8 cellular contexts compared by ENCODE assay signal in genomic region chrX:15816886-15817285, GRCh38. TPM values are rescaled to one million over a fixed set of nuclear protein-coding genes. Genes with fewer than 3 reads are reported as not detected.
DNase-seq lines count a peak whose midpoint lies in the region; ATAC-seq and TF ChIP-seq lines count a peak whose summit lies in the region.

No MANE protein-coding gene starts in this region.

- CTCF ChIA-PET in OCI-LY7 (lab: Charles Lee; ENCODE audit: unreplicated experiment) = no interaction called here

- no peaks in the 10 kb centered on the region for H3K9me3 ChIP-seq in OCI-LY7 (ENCODE audit: low read length)

- H3K36me3 Mint-ChIP-seq in natural killer cell = peaks cover 11% of the 10 kb centered on the region

- no peaks in the 10 kb centered on the region for H3K27me3 Mint-ChIP-seq in natural killer cell (ENCODE audit: low read depth in 2 of 2)

- no peaks in the 10 kb centered on the region for H3K79me2 ChIP-seq in OCI-LY7 (ENCODE audit: insufficient read depth, low read depth, low read length)

- peak; percentile 31 for DNase-seq in GM13977 (ENCODE audit: low spot score)
- DNase-seq in NOMO-1 treated with dmso at 0.1 percent for 144 hours (lab: John Stamatoyannopoulos, UW; ENCODE audit: unreplicated experiment) = peak; percentile 16
- DNase-seq in activated T-helper 9 cell treated with anti-CD3 and anti-CD28 coated beads, Interleukin-2, amount 50 U/mL, for 16 hours (ENCODE audit: low read depth) = peak; percentile 4
- peak; percentile 20 for DNase-seq in natural killer cell
- DNase-seq in ureter (ENCODE audit: low spot score) = no peak
- DNase-seq in nucleus accumbens (lab: John Stamatoyannopoulos, UW) = no peak
- DNase-seq in OCI-LY7 (ENCODE audit: low spot score) = no peak

- H2AFZ ChIP-seq in OCI-LY7 (ENCODE audit: low read length) = no peak overlapping the region

- intact Hi-C loops in natural killer cell (cut with micrococcal nuclease) = loop anchor here (2.0 kb wide), 1 partner anchor 38 kb away; the partner anchor contains the start of gene AP1S2
- intact Hi-C loops in OCI-LY7 (cut with micrococcal nuclease; ENCODE audit: unreplicated experiment) = loop anchor here (10.0 kb wide), 1 partner anchor 158 kb away; no protein-coding TSS in a partner anchor

- H3K36me3 ChIP-seq in OCI-LY7 (ENCODE audit: insufficient read depth, low read length) = peaks cover 70% of the 10 kb centered on the region

- no peaks in the 10 kb centered on the region for H3K9me2 ChIP-seq in OCI-LY7 (ENCODE audit: insufficient read depth, low read length)

- no TSS peak for BruUV-seq in OCI-LY7 (replicated peaks; lab: Mats Ljungman, UMichigan)

- H4K20me1 ChIP-seq in OCI-LY7 (ENCODE audit: insufficient read depth, low read length) = no peaks in the 10 kb centered on the region

- H3K4me3 Mint-ChIP-seq in natural killer cell = peak overlapping the region; percentile 81

- H3K27ac ChIP-seq in OCI-LY7 (ENCODE audit: low read depth, low read length, poor library complexity, severe bottlenecking) = no peak overlapping the region

- POLR2A ChIA-PET in OCI-LY7 (lab: Charles Lee) = no interaction called here

- ATAC-seq in natural killer cell (peak; percentile 63 to 82 (median 69)), GM21367 (IDR thresholded peaks at IDR 0.05; ENCODE audit: unreplicated experiment) (no peak)

- peak overlapping the region; percentile 57 for H3K27ac Mint-ChIP-seq in natural killer cell

- H3K4me3 ChIP-seq in OCI-LY7 (ENCODE audit: low read depth, low read length, poor library complexity, severe bottlenecking) = no peak overlapping the region

- no peak for TF ChIP-seq CTCF in GM13977 (IDR thresholded peaks at IDR 0.05; ENCODE audit: extremely low read depth, insufficient read depth, missing control alignments)
- no peak for TF ChIP-seq CTCF in natural killer cell (IDR thresholded peaks at IDR 0.05)
- no peak for TF ChIP-seq CTCF in OCI-LY7 (conservative IDR thresholded peaks at IDR 0.05; ENCODE audit: low read length)

- no peaks in the 10 kb centered on the region for H3K9me3 Mint-ChIP-seq in natural killer cell

- H3K4me2 ChIP-seq in OCI-LY7 (ENCODE audit: low read length) = no peak overlapping the region

- peaks cover 22 to 27% of the 10 kb centered on the region in 2 donors for H3K4me1 Mint-ChIP-seq in natural killer cell

- H3K4me1 ChIP-seq in OCI-LY7 (ENCODE audit: insufficient read depth, low read length, poor library complexity, severe bottlenecking) = no peaks in the 10 kb centered on the region

- in situ Hi-C loops in GM13977 (cut with MboI; ENCODE audit: low pct_unique_long_range_greater_than_20kb, low sequenced_read_pairs, unreplicated experiment) = no loop called here

RNA-seq across cellular contexts. Expression of gene ZRSR2, which starts 26.6 kb away (rescaled TPM):
- total RNA-seq in natural killer cell = 10 to 100 TPM; 21.7 to 44.2 (median 28.2) TPM
- total RNA-seq in ureter = 15.5 TPM
- 6.2 and 6.5 TPM in 2 replicates for total RNA-seq in OCI-LY7 (2014; rRNA removed; shearing (Covaris generic))
- total RNA-seq in OCI-LY7 (2022) = 13.7 and 14.0 TPM in 2 replicates

RNA-seq across cellular contexts. Expression of gene AP1S2, which starts 37.7 kb away (rescaled TPM):
- total RNA-seq in natural killer cell (10 to 100 TPM; 21.0 to 30.8 (median 25.9) TPM), ureter (12.6 TPM), OCI-LY7 (2022) (42.7 and 49.5 TPM in 2 replicates)
- total RNA-seq in OCI-LY7 (2014; rRNA removed; shearing (Covaris generic)) = 40.2 and 47.0 TPM in 2 replicates

Comparison
In these comparisons a context has a peak if more than half of its experiments do, and no peak if none do; other contexts are left out.
1. DNase-seq: peak in GM13977 (single experiment), NOMO-1 treated with dmso at 0.1 percent for 144 hours (single experiment), activated T-helper 9 cell treated with anti-CD3 and anti-CD28 coated beads, Interleukin-2, amount 50 U/mL, for 16 hours (single experiment) and natural killer cell (single experiment); none in ureter (single experiment), nucleus accumbens (0 of 56) and OCI-LY7 (single experiment).